Comparison of ENCODE assay signal across 1 cellular context in genomic region chrX:65987856-65988255, GRCh38.
TF ChIP-seq lines count a peak whose summit lies in the region.

No MANE protein-coding gene starts in this region.

TF ChIP-seq in GM12878, 131 proteins besides CTCF, POLR2A, EP300 and RAD21:
- TF ChIP-seq SPI1 (IDR thresholded peaks at IDR 0.05; ENCODE audit: borderline replicate concordance, insufficient read depth, low read depth, low read length) (peak; percentile 22; the same call in 1 of the 2 replicates), GABPA (IDR thresholded peaks at IDR 0.05; ENCODE audit: low read depth) (no peak), IKZF1 (conservative IDR thresholded peaks at IDR 0.05) (0 out of 2 replicates have a peak, but pooled peaks have one; percentile 19)
